24 cellular contexts compared by ENCODE assay signal in the genomic region with DNA sequence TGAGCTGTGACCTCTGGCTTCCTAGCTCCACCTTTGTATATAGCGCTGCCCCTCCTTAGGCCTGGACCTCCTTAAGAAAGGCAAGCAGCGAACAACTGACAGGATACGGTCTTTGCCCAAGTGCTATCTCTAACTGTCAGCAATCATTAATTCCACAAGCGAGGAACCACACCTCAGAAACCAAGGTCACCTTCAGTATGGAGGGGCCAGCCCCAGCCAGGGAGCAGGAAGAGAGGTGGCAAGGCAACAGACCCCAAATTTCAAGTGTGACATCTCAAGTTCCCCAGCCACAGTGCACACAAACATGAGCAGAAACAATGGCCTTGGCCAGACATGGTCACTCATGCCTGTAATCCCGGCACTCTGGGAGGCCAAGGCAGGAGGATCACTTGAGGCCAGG. TPM values are rescaled to one million over a fixed set of nuclear protein-coding genes. Genes with fewer than 3 reads are reported as not detected.
DNase-seq lines count a peak whose midpoint lies in the region; ATAC-seq, FAIRE-seq and TF ChIP-seq lines count a peak whose summit lies in the region.
"Had no signal": no experiment of that assay in that cellular context is flagged by ENCODE, and none has a peak within 500 bp of the region (broad histone marks: within the 10 kb centered on the region; RNA-seq: fewer than 3 reads in every experiment).

No MANE protein-coding gene starts in this region.

- H3K36me3 ChIP-seq in small intestine (ENCODE audit: control insufficient read depth in 2 of 2, insufficient read depth in 2 of 2, low read length in 2 of 2) (no peaks in the 10 kb centered on the region), gastroesophageal sphincter (no peaks in the 10 kb centered on the region), endodermal cell (ENCODE audit: control insufficient read depth, insufficient read depth, low read length) (no peaks in the 10 kb centered on the region)

- H3K27ac ChIP-seq in H9 (ENCODE audit: insufficient read length, low read depth, low read length) (no peak overlapping the region), coronary artery (no peak overlapping the region), small intestine (ENCODE audit: low read depth in 1 of 2, low read length in 1 of 2) (no peak overlapping the region), gastroesophageal sphincter (no peak overlapping the region), endodermal cell (ENCODE audit: low read depth, low read length) (no peak overlapping the region)

- H3K23ac ChIP-seq in H9 (ENCODE audit: insufficient read length, low read depth, low read length) = no peak overlapping the region

- TF ChIP-seq EP300 in gastroesophageal sphincter (IDR thresholded peaks at IDR 0.05) = no peak

- H3K56ac ChIP-seq in H9 (ENCODE audit: insufficient read length, low read depth, low read length) = no peak overlapping the region

- ATAC-seq in gastroesophageal sphincter = no peak
- no peak for ATAC-seq in naive thymus-derived CD8-positive, alpha-beta T cell

- H3K4me3 Mint-ChIP-seq in H9 (no peak overlapping the region), osteocyte (ENCODE audit: unreplicated experiment) (no peak overlapping the region), endodermal cell (no peak overlapping the region)
- H3K4me3 Mint-ChIP-seq in naive thymus-derived CD8-positive, alpha-beta T cell = no peak overlapping the region
- H3K4me3 Mint-ChIP-seq: CD4-positive, alpha-beta memory T cell had no signal

- H3K27me3 ChIP-seq in H9 (ENCODE audit: insufficient read depth, low read length) = no peaks in the 10 kb centered on the region
- no peaks in the 10 kb centered on the region for H3K27me3 ChIP-seq in small intestine (ENCODE audit: control insufficient read depth in 2 of 2, insufficient read depth in 2 of 2, low read length in 2 of 2)
- peaks cover 11% of the 10 kb centered on the region for H3K27me3 ChIP-seq in gastroesophageal sphincter
- H3K27me3 ChIP-seq in endodermal cell (ENCODE audit: control insufficient read depth, insufficient read depth, low read length, poor library complexity, severe bottlenecking) = peaks cover 6% of the 10 kb centered on the region

- H4K5ac ChIP-seq in H9 (ENCODE audit: insufficient read length, low read depth, low read length) = no peak overlapping the region

- H2BK15ac ChIP-seq in H9 (ENCODE audit: low read depth, low read length) = no peak overlapping the region

- no peak overlapping the region for H2AFZ ChIP-seq in H9 (ENCODE audit: low read length)

- no peak for FAIRE-seq in small intestine (lab: Jason Lieb, UNC)
- FAIRE-seq: GM12891, GM18507, H54 had no signal

- H3K36me3 Mint-ChIP-seq in H9 (ENCODE audit: insufficient read depth in 1 of 3, low read depth in 3 of 3) = no peaks in the 10 kb centered on the region
- no peaks in the 10 kb centered on the region for H3K36me3 Mint-ChIP-seq in osteocyte (ENCODE audit: unreplicated experiment)
- no peaks in the 10 kb centered on the region for H3K36me3 Mint-ChIP-seq in naive thymus-derived CD8-positive, alpha-beta T cell
- H3K36me3 Mint-ChIP-seq in endodermal cell (ENCODE audit: low read depth) = no peaks in the 10 kb centered on the region
- H3K36me3 Mint-ChIP-seq: CD4-positive, alpha-beta memory T cell had no signal

- no peak overlapping the region for H3K4me2 ChIP-seq in H9 (ENCODE audit: insufficient read depth, insufficient read length, low read length)

- H3K4me1 Mint-ChIP-seq in H9 = peaks cover 3 to 4% of the 10 kb centered on the region in 2 experiments
- H3K4me1 Mint-ChIP-seq in osteocyte (ENCODE audit: unreplicated experiment) = no peaks in the 10 kb centered on the region
- H3K4me1 Mint-ChIP-seq in naive thymus-derived CD8-positive, alpha-beta T cell = peaks cover 0 to 7% (median 6%) of the 10 kb centered on the region in 4 donors
- H3K4me1 Mint-ChIP-seq in endodermal cell = no peaks in the 10 kb centered on the region

- no peak overlapping the region for H2BK12ac ChIP-seq in H9 (ENCODE audit: insufficient read length, low read depth, low read length)

- no peak for TF ChIP-seq POLR2A in gastroesophageal sphincter (IDR thresholded peaks at IDR 0.05)

- POLR2A ChIA-PET in naive thymus-derived CD8-positive, alpha-beta T cell (lab: Charles Lee) = no interaction called here

- no peak overlapping the region for H2AK5ac ChIP-seq in H9 (ENCODE audit: insufficient read length, low read length)

- H3K4me1 ChIP-seq in H9 (ENCODE audit: insufficient read depth, low read length) (no peaks in the 10 kb centered on the region), small intestine (ENCODE audit: control insufficient read depth in 2 of 2, insufficient read depth in 1 of 2, low read depth in 1 of 2, low read length in 1 of 2) (peaks cover 0 to 3% of the 10 kb centered on the region in 2 donors), gastroesophageal sphincter (peaks cover 0 to 18% (median 0%) of the 10 kb centered on the region in 3 donors), endodermal cell (ENCODE audit: control insufficient read depth, insufficient read depth, low read length) (no peaks in the 10 kb centered on the region)

- no peak overlapping the region for H3K4ac ChIP-seq in H9 (ENCODE audit: low read depth, low read length)

- no peaks in the 10 kb centered on the region for H3K79me1 ChIP-seq in H9 (ENCODE audit: insufficient read depth, low read depth, low read length, poor library complexity, severe bottlenecking)

- H2BK120ac ChIP-seq in H9 (ENCODE audit: low read depth, low read length, poor library complexity, severe bottlenecking) = no peak overlapping the region

- H3K14ac ChIP-seq in H9 (ENCODE audit: insufficient read depth, low read length) = no peak overlapping the region

- no CpG with 5 or more reads among the region's 5 CpGs for WGBS in H9 (ENCODE audit: extremely low coverage, insufficient read length, low lambda C conversion rate)
- WGBS in small intestine, 3 donors = 60 to 72% (median 67%) methylated on average over 5 of the region's 5 CpGs
- WGBS in gastroesophageal sphincter (ENCODE audit: low coverage in 1 of 2), 2 donors = 89 to 100% methylated on average over 1 to 4 of the region's 5 CpGs
- 90 to 91% methylated on average over 4 to 5 of the region's 5 CpGs for WGBS in endodermal cell (ENCODE audit: insufficient coverage in 1 of 2, insufficient read length in 1 of 2), 2 experiments

- H3K23me2 ChIP-seq in H9 (ENCODE audit: insufficient read length, low read depth, low read length, poor library complexity, severe bottlenecking) = no peaks in the 10 kb centered on the region

- H4K91ac ChIP-seq in H9 (ENCODE audit: insufficient read length, low read depth, low read length) = no peak overlapping the region

- no peak overlapping the region for H3K9ac ChIP-seq in H9 (ENCODE audit: extremely low read depth, insufficient read length, low read length)
- no peak overlapping the region for H3K9ac ChIP-seq in endodermal cell (ENCODE audit: extremely low read depth, low read length, poor library complexity, severe bottlenecking)

- no peaks in the 10 kb centered on the region for H3K9me3 ChIP-seq in H9 (ENCODE audit: control insufficient read depth, low read depth, low read length)
- H3K9me3 ChIP-seq in small intestine (ENCODE audit: control insufficient read depth, low read depth) = no peaks in the 10 kb centered on the region
- no peaks in the 10 kb centered on the region for H3K9me3 ChIP-seq in gastroesophageal sphincter
- H3K9me3 ChIP-seq in endodermal cell (ENCODE audit: control insufficient read depth, low read length) = no peaks in the 10 kb centered on the region

- no peak overlapping the region for H3T11ph ChIP-seq in H9 (ENCODE audit: low read length)

- H3K27me3 Mint-ChIP-seq in H9 (ENCODE audit: low read depth) = peaks cover 36% of the 10 kb centered on the region
- H3K27me3 Mint-ChIP-seq in osteocyte (ENCODE audit: unreplicated experiment) = peaks cover 4% of the 10 kb centered on the region
- H3K27me3 Mint-ChIP-seq in naive thymus-derived CD8-positive, alpha-beta T cell = peaks cover 7 to 19% (median 18%) of the 10 kb centered on the region in 5 donors
- H3K27me3 Mint-ChIP-seq in endodermal cell (ENCODE audit: insufficient read depth) = peaks cover 23% of the 10 kb centered on the region

- H2BK20ac ChIP-seq in H9 (ENCODE audit: low read depth, low read length, poor library complexity, severe bottlenecking) = no peak overlapping the region

- no peak overlapping the region for H2BK5ac ChIP-seq in H9 (ENCODE audit: insufficient read length, low read length)

- DNase-seq in H9 = peak; percentile 5
- DNase-seq in coronary artery (ENCODE audit: low spot score) = peak; percentile 41
- DNase-seq in osteocyte (ENCODE audit: extremely low spot score, unreplicated experiment) = peak; percentile 53
- DNase-seq in small intestine = peak; percentile 39
- no peak for DNase-seq in OCI-M2 (lab: John Stamatoyannopoulos, UW; ENCODE audit: unreplicated experiment)
- no peak for DNase-seq in naive thymus-derived CD8-positive, alpha-beta T cell
- DNase-seq in endodermal cell = no peak
- DNase-seq: C1 segment of cervical spinal cord; Calu3; CD4-positive, alpha-beta memory T cell; COR-L47; DMS53; DMS79 treated with DMSO at 0.1 percent for 48 hours; GF-D8; GOT3; HCEC 1CT had no signal

- no peaks in the 10 kb centered on the region for H3K9me3 Mint-ChIP-seq in H9
- no peaks in the 10 kb centered on the region for H3K9me3 Mint-ChIP-seq in osteocyte (ENCODE audit: unreplicated experiment)
- no peaks in the 10 kb centered on the region for H3K9me3 Mint-ChIP-seq in naive thymus-derived CD8-positive, alpha-beta T cell
- H3K9me3 Mint-ChIP-seq in endodermal cell = no peaks in the 10 kb centered on the region
- H3K9me3 Mint-ChIP-seq: CD4-positive, alpha-beta memory T cell had no signal

- TF ChIP-seq CTCF in H9 (conservative IDR thresholded peaks at IDR 0.05) (no peak), coronary artery (IDR thresholded peaks at IDR 0.05) (no peak), osteocyte (IDR thresholded peaks at IDR 0.05) (no peak), gastroesophageal sphincter (IDR thresholded peaks at IDR 0.05) (no peak), endodermal cell (conservative IDR thresholded peaks at IDR 0.05) (no peak)

- H3K4me3 ChIP-seq in coronary artery = no peak overlapping the region
- H3K4me3 ChIP-seq in small intestine (ENCODE audit: low read depth in 1 of 2, low read length in 2 of 2) = no peak overlapping the region
- H3K4me3 ChIP-seq in gastroesophageal sphincter = no peak overlapping the region
- H3K4me3 ChIP-seq in endodermal cell (ENCODE audit: low read length) = no peak overlapping the region

- H3K27ac Mint-ChIP-seq in H9 (no peak overlapping the region), osteocyte (ENCODE audit: unreplicated experiment) (no peak overlapping the region), endodermal cell (no peak overlapping the region)
- H3K27ac Mint-ChIP-seq in naive thymus-derived CD8-positive, alpha-beta T cell = no peak overlapping the region

- no peak overlapping the region for H4K8ac ChIP-seq in H9 (replicated peaks; ENCODE audit: insufficient read length, low read depth, low read length)

- H3K79me2 ChIP-seq in H9 (ENCODE audit: insufficient read depth, low read length) = no peaks in the 10 kb centered on the region

- no peak overlapping the region for H3K18ac ChIP-seq in H9 (ENCODE audit: insufficient read length, low read depth, low read length)

- H4K20me1 ChIP-seq in H9 (ENCODE audit: control insufficient read depth, insufficient read depth, insufficient read length) = no peaks in the 10 kb centered on the region

RNA-seq across cellular contexts. Expression of gene AOC1, which starts 4.8 kb away (rescaled TPM):
- total RNA-seq in H9 (2021) (0.11 and 0.28 TPM in 2 replicates), osteocyte (not detected in 2 replicates), gastroesophageal sphincter (under 1 TPM in 2 of 4 donors, not detected in 2; 0.69 TPM), endodermal cell (not detected)
- polyA plus RNA-seq in small intestine = 100 to 1,000 TPM in 2 of 3 donors, 10 to 100 TPM in 1; 72.7 to 190 (median 156) TPM
- total RNA-seq in naive thymus-derived CD8-positive, alpha-beta T cell = not detected
- not detected for polyA plus RNA-seq in naive thymus-derived CD8-positive, alpha-beta T cell
- polyA plus RNA-seq in endodermal cell (2013, experiment 1 of 2) = not detected
- not detected for polyA plus RNA-seq in endodermal cell (2013, experiment 2 of 2)
- total RNA-seq: A172; A673; CD4-positive, alpha-beta memory T cell had no signal
- polyA plus RNA-seq: BJ; CD4-positive, alpha-beta memory T cell had no signal

RNA-seq across cellular contexts. Expression of gene TMEM176A, which starts 47.0 kb away (rescaled TPM):
- not detected in 2 replicates for total RNA-seq in H9 (2021)
- not detected in 2 replicates for total RNA-seq in osteocyte
- 100 to 1,000 TPM; 143 to 230 (median 227) TPM for polyA plus RNA-seq in small intestine
- total RNA-seq in gastroesophageal sphincter = 10 to 100 TPM in 3 of 4 donors, 1 to 10 TPM in 1; 6.5 to 42.4 (median 28.7) TPM
- total RNA-seq in naive thymus-derived CD8-positive, alpha-beta T cell = under 1 TPM in 1 of 2 experiments, not detected in 1; 0.88 TPM
- under 1 TPM in 2 of 3 donors, not detected in 1; 0.18 to 0.62 TPM for polyA plus RNA-seq in naive thymus-derived CD8-positive, alpha-beta T cell
- total RNA-seq in endodermal cell = not detected
- 9.8 TPM for polyA plus RNA-seq in endodermal cell (2013, experiment 1 of 2)
- 7.0 TPM for polyA plus RNA-seq in endodermal cell (2013, experiment 2 of 2)
- total RNA-seq: A172, G401 had no signal
- polyA plus RNA-seq: BJ had no signal

RNA-seq across cellular contexts. Expression of gene TMEM176B, which starts 47.4 kb away (rescaled TPM):
- 0.26 and 0.85 TPM in 2 replicates for total RNA-seq in H9 (2021)
- total RNA-seq in osteocyte = not detected in 2 replicates
- 100 to 1,000 TPM; 152 to 218 (median 206) TPM for polyA plus RNA-seq in small intestine
- 10 to 100 TPM; 18.2 to 69.3 (median 52.6) TPM for total RNA-seq in gastroesophageal sphincter
- total RNA-seq in naive thymus-derived CD8-positive, alpha-beta T cell = not detected
- polyA plus RNA-seq in naive thymus-derived CD8-positive, alpha-beta T cell = under 1 TPM in 1 of 3 donors, not detected in 2; 0.69 TPM
- under 1 TPM; 0.31 to 0.35 TPM for total RNA-seq in endodermal cell
- 5.0 TPM for polyA plus RNA-seq in endodermal cell (2013, experiment 1 of 2)
- polyA plus RNA-seq in endodermal cell (2013, experiment 2 of 2) = 3.0 TPM
- total RNA-seq: A172 had no signal
- polyA plus RNA-seq: BJ; CD4-positive, alpha-beta memory T cell had no signal

Comparison
In these comparisons a context has a peak if more than half of its experiments do, and no peak if none do; other contexts are left out.
1. DNase-seq: peak in H9 (single experiment), coronary artery (single experiment), osteocyte (single experiment) and small intestine (single experiment); none in OCI-M2 (single experiment), naive thymus-derived CD8-positive, alpha-beta T cell (0 of 10) and endodermal cell (single experiment).
2. RNA of gene TMEM176B, which starts 47.4 kb away (total RNA-seq): 18.2 to 69.3 TPM in gastroesophageal sphincter; 0.26 to 0.85 TPM in H9, 0.31 to 0.35 TPM in endodermal cell, not detected in naive thymus-derived CD8-positive, alpha-beta T cell and not detected in osteocyte; every median in the first group is over 10 times any median in the second.